ENCODE assay signal across 14 cellular contexts in genomic region chr3:56864886-56865527, GRCh38.
"Had no signal": no experiment of that assay in that cellular context is flagged by ENCODE, and none has a peak within 500 bp of the region (broad histone marks: within the 10 kb centered on the region; RNA-seq: fewer than 3 reads in every experiment).

No MANE protein-coding gene starts in this region.

- H3K4me1 Mint-ChIP-seq: activated B cell treated with CpG ODN at 0.5 μM for 24 hours had no signal

- H3K9me3 Mint-ChIP-seq: natural killer cell treated with Interleukin-12 subunit alpha and Interleukin-12 subunit beta and Interleukin-15 and Interleukin-18, amount 100 ng/mL, for 72 hours had no signal

- H3K27ac ChIP-seq: cardiac muscle cell, sigmoid colon, SK-N-MC, thyroid gland, vagina had no signal

- H3K4me3 ChIP-seq: cardiac muscle cell, mucosa of descending colon, sigmoid colon, SK-N-MC, thyroid gland, vagina had no signal

- H3K27ac Mint-ChIP-seq: activated B cell treated with CpG ODN at 0.5 μM for 24 hours had no signal

- H3K27me3 Mint-ChIP-seq: activated B cell treated with CpG ODN at 0.5 μM for 24 hours; natural killer cell treated with Interleukin-12 subunit alpha and Interleukin-12 subunit beta and Interleukin-15 and Interleukin-18, amount 100 ng/mL, for 72 hours had no signal

- H3K9me3 ChIP-seq: mucosa of descending colon, sigmoid colon, thyroid gland, vagina had no signal

- DNase-seq: activated B cell treated with CpG ODN at 0.5 μM for 24 hours; activated effector memory CD4-positive, alpha-beta T cell treated with Interleukin-2 at 50 U/mL for 16 hours; foreskin melanocyte; head of caudate nucleus; left colon; mammary epithelial cell; mucosa of descending colon; sigmoid colon; T-helper 1 cell; thyroid gland had no signal

- H3K36me3 Mint-ChIP-seq: natural killer cell treated with Interleukin-12 subunit alpha and Interleukin-12 subunit beta and Interleukin-15 and Interleukin-18, amount 100 ng/mL, for 72 hours had no signal

- H3K27me3 ChIP-seq: sigmoid colon, thyroid gland, vagina had no signal

- H3K4me3 Mint-ChIP-seq: activated B cell treated with CpG ODN at 0.5 μM for 24 hours had no signal

- ATAC-seq: left colon, mucosa of descending colon had no signal

- H3K36me3 ChIP-seq: cardiac muscle cell, sigmoid colon, thyroid gland, vagina had no signal
